ENCODE assay signal across 2 cellular contexts in genomic region chr10:100645111-100645510, GRCh38.
A peak's percentile ranks its signal among the peaks of the same experiment; 100 is the strongest.
TF ChIP-seq lines count a peak whose summit lies in the region.

No MANE protein-coding gene starts in this region.

TF ChIP-seq in HEK293, 187 proteins besides CTCF, POLR2A, EP300 and RAD21:
- TF ChIP-seq ZNF76 (tag by site-specific recombination; IDR thresholded peaks at IDR 0.05; ENCODE audit: borderline replicate concordance, low read depth) (no peak), ZNF18 (tag by site-specific recombination; IDR thresholded peaks at IDR 0.05) (peak; percentile 41; the same call in 1 of the 2 replicates), ZIC2 (tag by site-specific recombination; IDR thresholded peaks at IDR 0.05) (peak; percentile 96), GLIS1 (tag by site-specific recombination; IDR thresholded peaks at IDR 0.05) (peak; percentile 32; the same call in 1 of the 2 replicates), ZNF600 (tag by site-specific recombination; IDR thresholded peaks at IDR 0.05) (0 out of 2 replicates have a peak, but pooled peaks have one; percentile 3)

TF ChIP-seq in H1, 55 proteins besides CTCF, POLR2A, EP300 and RAD21:
- TF ChIP-seq TEAD4 (IDR thresholded peaks at IDR 0.05; ENCODE audit: low read depth, low read length) (no peak), ATF3 (IDR thresholded peaks at IDR 0.05; ENCODE audit: insufficient read depth, low read depth, low read length) (no peak), TAF1 (IDR thresholded peaks at IDR 0.05; ENCODE audit: low read depth, low read length) (no peak), SIRT6 (IDR thresholded peaks at IDR 0.05; ENCODE audit: low read length) (no peak), MAFK (IDR thresholded peaks at IDR 0.05; ENCODE audit: low read depth, low read length) (no peak), POLR2AphosphoS5 (IDR thresholded peaks at IDR 0.05; ENCODE audit: low read depth, low read length) (no peak), CREB1 (IDR thresholded peaks at IDR 0.05) (no peak), SRF (IDR thresholded peaks at IDR 0.05; ENCODE audit: low read depth, low read length) (no peak), CEBPB (IDR thresholded peaks at IDR 0.05; ENCODE audit: low read depth, low read length) (no peak), BCL11A (IDR thresholded peaks at IDR 0.05; ENCODE audit: low read depth in 2 of 2, low read length in 2 of 2) (no peak), GTF2F1 (IDR thresholded peaks at IDR 0.05; ENCODE audit: borderline replicate concordance, low read depth, low read length) (no peak), CBX8 (IDR thresholded peaks at IDR 0.05; ENCODE audit: borderline replicate concordance, low read depth, low read length) (no peak), KDM5A (IDR thresholded peaks at IDR 0.05; ENCODE audit: low read length) (no peak), ATF2 (IDR thresholded peaks at IDR 0.05; ENCODE audit: low read length) (no peak), CHD2 (IDR thresholded peaks at IDR 0.05; ENCODE audit: low read length) (no peak), PHF8 (conservative IDR thresholded peaks at IDR 0.05; ENCODE audit: low read depth, low read length) (no peak), CBX5 (IDR thresholded peaks at IDR 0.05; ENCODE audit: low read depth, low read length) (no peak), CHD7 (IDR thresholded peaks at IDR 0.05; ENCODE audit: insufficient replicate concordance, low read length) (no peak), ZNF274 (IDR thresholded peaks at IDR 0.05; ENCODE audit: borderline replicate concordance, extremely low read depth, low read length) (no peak), MAX (IDR thresholded peaks at IDR 0.05) (no peak)
